In the genomic region with DNA sequence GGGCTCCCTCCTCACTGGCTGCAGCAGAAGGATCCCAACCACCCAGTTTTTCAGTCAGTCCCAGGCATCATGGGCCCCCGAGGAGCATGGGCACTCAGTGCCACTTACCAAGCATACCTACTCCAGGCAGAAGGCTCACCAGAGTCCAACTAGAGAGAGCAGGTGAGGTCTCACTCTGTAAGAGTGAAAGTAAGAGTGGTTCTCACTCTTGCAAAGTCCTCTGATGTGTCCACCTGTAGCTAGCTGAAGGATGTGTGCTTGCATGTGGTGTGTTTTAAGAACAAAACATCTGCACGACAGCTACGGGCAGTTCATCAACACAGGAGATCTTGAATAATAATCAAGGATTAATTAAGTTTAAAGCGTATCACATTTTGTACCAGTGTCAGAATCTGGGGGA, we compare ENCODE assay signal across 14 cellular contexts. TPM values are rescaled to one million over a fixed set of nuclear protein-coding genes. Genes with fewer than 3 reads are reported as not detected.
DNase-seq lines count a peak whose midpoint lies in the region; ATAC-seq, FAIRE-seq and TF ChIP-seq lines count a peak whose summit lies in the region.
"Had no signal": no experiment of that assay in that cellular context is flagged by ENCODE, and none has a peak within 500 bp of the region (broad histone marks: within the 10 kb centered on the region; RNA-seq: fewer than 3 reads in every experiment).

No MANE protein-coding gene starts in this region.

- H3K4me1 ChIP-seq in astrocyte (ENCODE audit: insufficient read depth, low read length) = no peaks in the 10 kb centered on the region
- H3K4me1 ChIP-seq in tibial artery = no peaks in the 10 kb centered on the region

- H3K9me3 Mint-ChIP-seq in astrocyte (ENCODE audit: unreplicated experiment) = no peaks in the 10 kb centered on the region

- no peaks in the 10 kb centered on the region for H3K9me3 ChIP-seq in astrocyte (ENCODE audit: insufficient read depth, low read depth, low read length)
- H3K9me3 ChIP-seq in tibial artery = no peaks in the 10 kb centered on the region
- H3K9me3 ChIP-seq: MG63 had no signal

- H3K4me2 ChIP-seq in astrocyte (ENCODE audit: low read length) = no peak overlapping the region

- H3K27me3 ChIP-seq in astrocyte (ENCODE audit: insufficient read depth, low read length) (no peaks in the 10 kb centered on the region), tibial artery (no peaks in the 10 kb centered on the region), brain microvascular endothelial cell (replicated peaks) (no peaks in the 10 kb centered on the region)
- H3K27me3 ChIP-seq: MG63 had no signal

- TF ChIP-seq CTCF in astrocyte (IDR thresholded peaks at IDR 0.05; ENCODE audit: insufficient read depth, low read depth, low read length) (no peak), tibial artery (IDR thresholded peaks at IDR 0.05) (no peak), brain microvascular endothelial cell (IDR thresholded peaks at IDR 0.05; ENCODE audit: low read depth, low read length, missing control alignments) (no peak), D721Med (IDR thresholded peaks at IDR 0.05; ENCODE audit: insufficient read depth, missing control alignments) (no peak)

- intact Hi-C loops in tibial artery (cut with DNase I; ENCODE audit: low total_unique reads) = no loop called here

- H3K36me3 ChIP-seq in astrocyte (ENCODE audit: insufficient read depth, low read length) (peaks cover 7% of the 10 kb centered on the region), tibial artery (peaks cover 8 to 62% (median 42%) of the 10 kb centered on the region in 3 donors), brain microvascular endothelial cell (replicated peaks) (peaks cover 15% of the 10 kb centered on the region)
- H3K36me3 ChIP-seq: MG63 had no signal

- H3K4me3 ChIP-seq in astrocyte (ENCODE audit: insufficient read depth, low read depth, low read length) = no peak overlapping the region
- no peak overlapping the region for H3K4me3 ChIP-seq in tibial artery
- H3K4me3 ChIP-seq in brain microvascular endothelial cell (ENCODE audit: low read depth, low read length) = no peak overlapping the region
- H3K4me3 ChIP-seq: MG63 had no signal

- no peak overlapping the region for H3K9ac ChIP-seq in astrocyte (ENCODE audit: low read length)

- peak; percentile 67 for ATAC-seq in GM18511 (IDR thresholded peaks at IDR 0.05; ENCODE audit: unreplicated experiment)
- peak; percentile 62 for ATAC-seq in GM19463 (IDR thresholded peaks at IDR 0.05; ENCODE audit: unreplicated experiment)
- peak; percentile 55 for ATAC-seq in HG03097 (IDR thresholded peaks at IDR 0.05; ENCODE audit: low FRiP score, unreplicated experiment)
- ATAC-seq: T-helper 17 cell had no signal

- H4K20me1 ChIP-seq in astrocyte (ENCODE audit: insufficient read depth, low read length) = peaks cover 3% of the 10 kb centered on the region

- H3K27ac ChIP-seq in astrocyte (ENCODE audit: low read depth, low read length) = no peak overlapping the region
- no peak overlapping the region for H3K27ac ChIP-seq in tibial artery
- H3K27ac ChIP-seq in brain microvascular endothelial cell = no peak overlapping the region

- no peak overlapping the region for H3K4me3 Mint-ChIP-seq in astrocyte (ENCODE audit: unreplicated experiment)
- H3K4me3 Mint-ChIP-seq: T-helper 17 cell had no signal

- peaks cover 16% of the 10 kb centered on the region for H3K36me3 Mint-ChIP-seq in astrocyte (ENCODE audit: low read depth, unreplicated experiment)

- peaks cover 36% of the 10 kb centered on the region for H3K4me1 Mint-ChIP-seq in astrocyte (ENCODE audit: low read depth, unreplicated experiment)

- in situ Hi-C loops in brain microvascular endothelial cell (cut with HindIII; ENCODE audit: low pct_ligation_motif_present, low sequenced_read_pairs) = no loop called here

- no peak for DNase-seq in astrocyte (ENCODE audit: low read depth)
- no peak for DNase-seq in tibial artery
- DNase-seq in brain microvascular endothelial cell = no peak
- no peak for DNase-seq in D721Med (ENCODE audit: insufficient read length, low spot score)
- no peak for DNase-seq in HPDE6-E6E7 (ENCODE audit: extremely low spot score)
- DNase-seq: activated effector memory CD4-positive, alpha-beta T cell treated with anti-CD3 and anti-CD28 coated beads, Interleukin-2, amount 50 U/mL, for 16 hours; MG63; NCI-H774; T-helper 17 cell had no signal

- no peak overlapping the region for H2AFZ ChIP-seq in astrocyte (ENCODE audit: low read depth, low read length)

- peak overlapping the region; percentile 78 for H3K27ac Mint-ChIP-seq in astrocyte (ENCODE audit: unreplicated experiment)
- H3K27ac Mint-ChIP-seq: T-helper 17 cell had no signal

- no peaks in the 10 kb centered on the region for H3K79me2 ChIP-seq in astrocyte (ENCODE audit: insufficient read depth, low read length)

- no peaks in the 10 kb centered on the region for H3K27me3 Mint-ChIP-seq in astrocyte (ENCODE audit: low read depth, unreplicated experiment)
- H3K27me3 Mint-ChIP-seq: T-helper 17 cell had no signal

- FAIRE-seq in astrocyte (lab: Jason Lieb, UNC) = no peak
- FAIRE-seq in D721Med (lab: Jason Lieb, UNC) = no peak
- FAIRE-seq: endometrium had no signal

RNA-seq across cellular contexts. Expression of a gene that starts 49.7 kb away (rescaled TPM):
- total RNA-seq in astrocyte = not detected in 2 replicates
- total RNA-seq: myocyte, T-helper 17 cell had no signal
